8 cellular contexts compared by ENCODE assay signal in the genomic region with DNA sequence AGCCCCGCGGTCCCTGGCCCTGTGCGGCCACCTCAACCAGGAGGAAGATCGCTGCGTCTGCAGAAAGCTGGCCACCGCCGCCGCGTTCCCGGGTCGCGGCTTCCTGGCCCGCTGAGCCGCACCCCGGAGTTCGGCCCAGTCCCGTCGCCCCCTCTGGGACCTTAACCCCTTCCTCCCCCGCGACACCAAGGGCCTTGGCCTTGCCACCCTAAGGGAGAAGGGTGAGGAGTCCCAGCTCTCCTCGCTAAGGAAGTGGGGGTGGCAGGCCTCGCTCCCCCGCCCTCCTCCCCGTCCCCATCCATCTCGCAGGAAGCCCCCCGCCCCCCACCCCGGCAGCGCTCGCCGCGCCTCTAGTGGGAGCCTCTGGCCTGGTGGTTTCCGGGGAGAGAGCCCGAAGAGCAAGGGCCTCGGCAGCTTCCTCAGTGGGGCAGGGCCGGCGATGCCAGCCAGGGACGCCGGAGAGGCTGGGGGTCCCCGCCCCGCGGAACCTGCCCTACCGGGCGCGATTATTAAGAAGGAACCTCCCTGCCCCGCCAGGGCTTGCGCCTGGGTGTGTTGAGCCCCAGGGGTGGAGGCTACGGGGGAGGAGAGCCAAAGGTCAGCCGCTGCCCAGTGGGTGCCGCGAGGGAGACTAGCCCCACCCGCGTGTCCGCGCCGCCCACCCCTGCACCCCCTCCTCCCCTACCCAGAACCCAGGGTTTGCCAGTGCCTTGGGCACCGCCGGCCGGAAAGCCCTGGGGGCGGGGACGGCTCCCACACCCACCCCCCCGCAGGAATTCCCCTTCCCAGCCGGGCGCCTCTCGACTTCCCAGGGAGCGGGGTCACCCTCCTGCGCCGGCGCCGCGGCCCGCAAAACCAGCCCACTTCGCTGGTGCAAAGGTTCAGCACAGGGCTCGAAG. TPM values are rescaled to one million over a fixed set of nuclear protein-coding genes. Genes with fewer than 3 reads are reported as not detected.
DNase-seq lines count a peak whose midpoint lies in the region; ATAC-seq, FAIRE-seq and TF ChIP-seq lines count a peak whose summit lies in the region.

No MANE protein-coding gene starts in this region.

- H3K56ac ChIP-seq in H9 (ENCODE audit: insufficient read length, low read depth, low read length), result no peak overlapping the region

- no peak overlapping the region for H2BK12ac ChIP-seq in H9 (ENCODE audit: insufficient read length, low read depth, low read length)

- H3K9me3 ChIP-seq in H9 (ENCODE audit: control insufficient read depth, low read depth, low read length), result no peaks in the 10 kb centered on the region
- H3K9me3 ChIP-seq in iPS DF 6.9 (ENCODE audit: control insufficient read depth, insufficient read depth, low read length), result no peaks in the 10 kb centered on the region

- no peaks in the 10 kb centered on the region for H3K36me3 Mint-ChIP-seq in H9 (ENCODE audit: insufficient read depth in 1 of 3, low read depth in 3 of 3)
- peaks cover 11% of the 10 kb centered on the region for H3K36me3 Mint-ChIP-seq in activated naive CD8-positive, alpha-beta T cell treated with anti-CD3 and anti-CD28 coated beads for 36 hours

- no peak overlapping the region for H4K5ac ChIP-seq in H9 (ENCODE audit: insufficient read length, low read depth, low read length)

- H3K4me1 Mint-ChIP-seq in H9, result peaks cover 25 to 47% of the 10 kb centered on the region in 2 experiments
- H3K4me1 Mint-ChIP-seq in activated naive CD8-positive, alpha-beta T cell treated with anti-CD3 and anti-CD28 coated beads for 36 hours, result peaks cover 17% of the 10 kb centered on the region

- H3K27me3 Mint-ChIP-seq in H9 (ENCODE audit: low read depth), result peaks cover 99% of the 10 kb centered on the region
- H3K27me3 Mint-ChIP-seq in activated naive CD8-positive, alpha-beta T cell treated with anti-CD3 and anti-CD28 coated beads for 36 hours, result no peaks in the 10 kb centered on the region

- H3K27ac ChIP-seq in H9 (ENCODE audit: insufficient read length, low read depth, low read length) (no peak overlapping the region), iPS DF 6.9 (ENCODE audit: low read length) (no peak overlapping the region)

- H3K4me1 ChIP-seq in H9 (ENCODE audit: insufficient read depth, low read length) (peaks cover 2% of the 10 kb centered on the region; the same call in 1 of the 2 replicates), iPS DF 6.9 (ENCODE audit: control insufficient read depth, insufficient read depth, low read length) (peaks cover 21% of the 10 kb centered on the region)

- H3K27me3 ChIP-seq in H9 (ENCODE audit: insufficient read depth, low read length) (peaks cover 68% of the 10 kb centered on the region), iPS DF 6.9 (ENCODE audit: control insufficient read depth, insufficient read depth, low read length) (peaks cover 60% of the 10 kb centered on the region)

- H4K91ac ChIP-seq in H9 (ENCODE audit: insufficient read length, low read depth, low read length), result no peak overlapping the region

- H3K79me2 ChIP-seq in H9 (ENCODE audit: insufficient read depth, low read length), result no peaks in the 10 kb centered on the region

- H3K4me3 Mint-ChIP-seq in H9, result peak overlapping the region; percentile 41 to 70
- peak overlapping the region; percentile 32 for H3K4me3 Mint-ChIP-seq in activated naive CD8-positive, alpha-beta T cell treated with anti-CD3 and anti-CD28 coated beads for 36 hours

- H2BK20ac ChIP-seq in H9 (ENCODE audit: low read depth, low read length, poor library complexity, severe bottlenecking), result no peak overlapping the region

- no peak overlapping the region for H3K14ac ChIP-seq in H9 (ENCODE audit: insufficient read depth, low read length)

- ATAC-seq in GM19467 (IDR thresholded peaks at IDR 0.05; ENCODE audit: unreplicated experiment) (no peak), GM21367 (IDR thresholded peaks at IDR 0.05; ENCODE audit: unreplicated experiment) (no peak)

- H3K9me3 Mint-ChIP-seq in H9, result peaks cover under 1 to 1% of the 10 kb centered on the region in 2 experiments; a peak in 3 of 5 replicates
- no peaks in the 10 kb centered on the region for H3K9me3 Mint-ChIP-seq in activated naive CD8-positive, alpha-beta T cell treated with anti-CD3 and anti-CD28 coated beads for 36 hours

- TF ChIP-seq CTCF in H9 (conservative IDR thresholded peaks at IDR 0.05), result no peak
- no peak for TF ChIP-seq CTCF in D721Med (IDR thresholded peaks at IDR 0.05; ENCODE audit: insufficient read depth, missing control alignments)

- H3T11ph ChIP-seq in H9 (ENCODE audit: low read length), result no peak overlapping the region

- H2BK5ac ChIP-seq in H9 (ENCODE audit: insufficient read length, low read length), result no peak overlapping the region

- no peak overlapping the region for H2BK120ac ChIP-seq in H9 (ENCODE audit: low read depth, low read length, poor library complexity, severe bottlenecking)

- no peak overlapping the region for H2BK15ac ChIP-seq in H9 (ENCODE audit: low read depth, low read length)

- H3K23ac ChIP-seq in H9 (ENCODE audit: insufficient read length, low read depth, low read length), result no peak overlapping the region

- no CpG with 5 or more reads among the region's 73 CpGs for WGBS in H9 (ENCODE audit: extremely low coverage, insufficient read length, low lambda C conversion rate)
- no CpG with 5 or more reads among the region's 73 CpGs for WGBS in iPS DF 6.9 (ENCODE audit: insufficient coverage, insufficient read length)

- DNase-seq in H9, result peak; percentile 73
- no peak for DNase-seq in activated naive CD8-positive, alpha-beta T cell treated with anti-CD3 and anti-CD28 coated beads for 36 hours
- no peak for DNase-seq in iPS DF 6.9 (ENCODE audit: low read depth, low spot score)
- peak; percentile 57 for DNase-seq in retina
- no peak for DNase-seq in D721Med (ENCODE audit: insufficient read length, low spot score)
- no peak for DNase-seq in NCI-H748 treated with DMSO at 0.1 percent for 48 hours (lab: John Stamatoyannopoulos, UW)

- H4K8ac ChIP-seq in H9 (replicated peaks; ENCODE audit: insufficient read length, low read depth, low read length), result no peak overlapping the region

- no peak overlapping the region for H3K27ac Mint-ChIP-seq in H9
- H3K27ac Mint-ChIP-seq in activated naive CD8-positive, alpha-beta T cell treated with anti-CD3 and anti-CD28 coated beads for 36 hours, result no peak overlapping the region

- H3K4me3 ChIP-seq in iPS DF 6.9 (ENCODE audit: low read length), result peak overlapping the region; percentile 18; the same call in 1 of the 2 replicates

- no peak overlapping the region for H2AK5ac ChIP-seq in H9 (ENCODE audit: insufficient read length, low read length)

- H3K23me2 ChIP-seq in H9 (ENCODE audit: insufficient read length, low read depth, low read length, poor library complexity, severe bottlenecking), result peaks cover 26% of the 10 kb centered on the region

- H2AFZ ChIP-seq in H9 (ENCODE audit: low read length), result no peak overlapping the region

- no peaks in the 10 kb centered on the region for H3K79me1 ChIP-seq in H9 (ENCODE audit: insufficient read depth, low read depth, low read length, poor library complexity, severe bottlenecking)

- H3K9ac ChIP-seq in H9 (ENCODE audit: extremely low read depth, insufficient read length, low read length), result no peak overlapping the region

- no peaks in the 10 kb centered on the region for H3K36me3 ChIP-seq in iPS DF 6.9 (ENCODE audit: control insufficient read depth, insufficient read depth, low read length)

- no peak overlapping the region for H3K4ac ChIP-seq in H9 (ENCODE audit: low read depth, low read length)

- no peak overlapping the region for H3K18ac ChIP-seq in H9 (ENCODE audit: insufficient read length, low read depth, low read length)

- no peaks in the 10 kb centered on the region for H4K20me1 ChIP-seq in H9 (ENCODE audit: control insufficient read depth, insufficient read depth, insufficient read length)

- FAIRE-seq in D721Med (lab: Jason Lieb, UNC), result no peak

- H3K4me2 ChIP-seq in H9 (ENCODE audit: insufficient read depth, insufficient read length, low read length), result peak overlapping the region; percentile 50

RNA-seq across cellular contexts. Expression of gene CBX4, which starts 6.8 kb away (rescaled TPM):
- 5.1 and 6.2 TPM in 2 replicates for total RNA-seq in H9 (2021)
- 10 to 100 TPM; 18.2 to 18.6 TPM for total RNA-seq in activated naive CD8-positive, alpha-beta T cell treated with anti-CD3 and anti-CD28 coated beads for 36 hours

RNA-seq across cellular contexts. Expression of gene CBX8, which starts 35.6 kb away (rescaled TPM):
- 1.2 and 2.9 TPM in 2 replicates for total RNA-seq in H9 (2021)
- total RNA-seq in activated naive CD8-positive, alpha-beta T cell treated with anti-CD3 and anti-CD28 coated beads for 36 hours, result 1 to 10 TPM; 3.5 to 4.1 TPM

RNA-seq across cellular contexts. Expression of gene CBX2, which starts 54.5 kb away (rescaled TPM):
- 77.4 and 79.4 TPM in 2 replicates for total RNA-seq in H9 (2021)
- 1 to 10 TPM; 5.2 to 5.4 TPM for total RNA-seq in activated naive CD8-positive, alpha-beta T cell treated with anti-CD3 and anti-CD28 coated beads for 36 hours

Comparison
In these comparisons a context has a peak if more than half of its experiments do, and no peak if none do; other contexts are left out.
1. DNase-seq: peak in H9 (single experiment) and retina (single experiment); none in activated naive CD8-positive, alpha-beta T cell treated with anti-CD3 and anti-CD28 coated beads for 36 hours (single experiment), iPS DF 6.9 (single experiment), D721Med (single experiment) and NCI-H748 treated with DMSO at 0.1 percent for 48 hours (single experiment).
2. RNA of gene CBX2, which starts 54.5 kb away (total RNA-seq): 77.4 to 79.4 TPM in H9; 5.2 to 5.4 TPM in activated naive CD8-positive, alpha-beta T cell treated with anti-CD3 and anti-CD28 coated beads for 36 hours; every median in the first group is over 10 times any median in the second.